Comparison of ENCODE assay signal across 16 cellular contexts in genomic region chr7:149197675-149198074, GRCh38. TPM values are rescaled to one million over a fixed set of nuclear protein-coding genes. Genes with fewer than 3 reads are reported as not detected.
DNase-seq lines count a peak whose midpoint lies in the region; ATAC-seq and TF ChIP-seq lines count a peak whose summit lies in the region.
"Had no signal": no experiment of that assay in that cellular context is flagged by ENCODE, and none has a peak within 500 bp of the region (broad histone marks: within the 10 kb centered on the region; RNA-seq: fewer than 3 reads in every experiment).

No MANE protein-coding gene starts in this region.

- TF ChIP-seq CTCF in endothelial cell (IDR thresholded peaks at IDR 0.05; ENCODE audit: unreplicated experiment) = no peak
- TF ChIP-seq CTCF in smooth muscle cell (IDR thresholded peaks at IDR 0.05; ENCODE audit: borderline replicate concordance, insufficient read depth, poor library complexity, severe bottlenecking) = no peak

- no peaks in the 10 kb centered on the region for H3F3A ChIP-seq in smooth muscle cell (ENCODE audit: low read depth)

- H3K9ac ChIP-seq in smooth muscle cell (ENCODE audit: low read depth) = no peak overlapping the region

- no peak for DNase-seq in activated CD4-positive, alpha-beta T cell treated with anti-CD3 and anti-CD28 coated beads, Interleukin-2, amount 10 ng/mL, durations not matched to agents 7 days and 5 days
- no peak for DNase-seq in activated CD4-positive, alpha-beta T cell treated with anti-CD3 and anti-CD28 coated beads for 4 hours
- DNase-seq in T-helper 17 cell (no peak), endothelial cell (ENCODE audit: low spot score) (no peak), smooth muscle cell (lab: John Stamatoyannopoulos, UW; ENCODE audit: unreplicated experiment) (no peak), NCI-H1048 (lab: John Stamatoyannopoulos, UW) (no peak)
- DNase-seq in activated naive CD4-positive, alpha-beta T cell treated with anti-CD3 and anti-CD28 coated beads, Interleukin-2, amount 10 ng/mL, durations not matched to agents 7 days and 5 days = no peak
- DNase-seq: activated CD4-positive, alpha-beta T cell treated with anti-CD3 and anti-CD28 coated beads, Interleukin-2, amount 50 U/mL, for 4 hours; adrenal gland; colonic mucosa; KG1; NCI-H1694; NCI-H524 treated with DMSO at 0.1 percent for 48 hours had no signal

- H3K27me3 ChIP-seq in smooth muscle cell (ENCODE audit: low read depth) = no peaks in the 10 kb centered on the region
- H3K27me3 ChIP-seq: adrenal gland, colonic mucosa had no signal

- no peak overlapping the region for H3K27ac ChIP-seq in smooth muscle cell (ENCODE audit: low read depth)
- H3K27ac ChIP-seq: adrenal gland, colonic mucosa had no signal

- no peaks in the 10 kb centered on the region for H3K9me3 Mint-ChIP-seq in activated CD4-positive, alpha-beta T cell treated with anti-CD3 and anti-CD28 coated beads, Interleukin-2, amount 10 ng/mL, durations not matched to agents 7 days and 5 days
- H3K9me3 Mint-ChIP-seq in endothelial cell (ENCODE audit: unreplicated experiment) = no peaks in the 10 kb centered on the region
- no peaks in the 10 kb centered on the region for H3K9me3 Mint-ChIP-seq in activated naive CD4-positive, alpha-beta T cell treated with anti-CD3 and anti-CD28 coated beads, Interleukin-2, amount 10 ng/mL, durations not matched to agents 7 days and 5 days

- no peak overlapping the region for H3K4me3 ChIP-seq in smooth muscle cell

- peaks cover 34% of the 10 kb centered on the region for H3K36me3 Mint-ChIP-seq in activated CD4-positive, alpha-beta T cell treated with anti-CD3 and anti-CD28 coated beads, Interleukin-2, amount 10 ng/mL, durations not matched to agents 7 days and 5 days (ENCODE audit: low read depth)
- H3K36me3 Mint-ChIP-seq in T-helper 17 cell (ENCODE audit: low read depth) (peaks cover 17% of the 10 kb centered on the region), endothelial cell (ENCODE audit: low read depth, unreplicated experiment) (peaks cover 44% of the 10 kb centered on the region)
- peaks cover 38% of the 10 kb centered on the region for H3K36me3 Mint-ChIP-seq in activated naive CD4-positive, alpha-beta T cell treated with anti-CD3 and anti-CD28 coated beads, Interleukin-2, amount 10 ng/mL, durations not matched to agents 7 days and 5 days

- no peak for ATAC-seq in T-helper 17 cell
- ATAC-seq in GM21360 (IDR thresholded peaks at IDR 0.05; ENCODE audit: unreplicated experiment) = no peak
- ATAC-seq: HCT116, sciatic nerve had no signal

- WGBS in smooth muscle cell (ENCODE audit: low lambda C conversion rate) = 71% methylated on average over 4 of the region's 4 CpGs

- H3K4me1 Mint-ChIP-seq in activated CD4-positive, alpha-beta T cell treated with anti-CD3 and anti-CD28 coated beads, Interleukin-2, amount 10 ng/mL, durations not matched to agents 7 days and 5 days = peaks cover 51% of the 10 kb centered on the region
- peaks cover 24% of the 10 kb centered on the region for H3K4me1 Mint-ChIP-seq in T-helper 17 cell
- H3K4me1 Mint-ChIP-seq in endothelial cell (ENCODE audit: unreplicated experiment) = peaks cover 35% of the 10 kb centered on the region
- peaks cover 44% of the 10 kb centered on the region for H3K4me1 Mint-ChIP-seq in activated naive CD4-positive, alpha-beta T cell treated with anti-CD3 and anti-CD28 coated beads, Interleukin-2, amount 10 ng/mL, durations not matched to agents 7 days and 5 days

- H3K9me3 ChIP-seq in T-helper 17 cell (ENCODE audit: control insufficient read depth, low read length, poor library complexity, severe bottlenecking) = no peaks in the 10 kb centered on the region
- H3K9me3 ChIP-seq in smooth muscle cell (replicated peaks; ENCODE audit: low read depth) = no peaks in the 10 kb centered on the region
- H3K9me3 ChIP-seq: adrenal gland, colonic mucosa had no signal

- CTCF ChIA-PET in activated CD4-positive, alpha-beta T cell treated with anti-CD3 and anti-CD28 coated beads, Interleukin-2, amount 10 ng/mL, durations not matched to agents 7 days and 5 days (lab: Charles Lee) = interaction anchor here (0.7 to 3.4 kb wide), 2 partner anchors 50 to 113 kb away, joined by 3 to 21 read pairs; partner anchors contain the start of gene ZNF398
- CTCF ChIA-PET in activated naive CD4-positive, alpha-beta T cell treated with anti-CD3 and anti-CD28 coated beads, Interleukin-2, amount 10 ng/mL, durations not matched to agents 7 days and 5 days (lab: Charles Lee) = no interaction called here

- peak overlapping the region; percentile 54 for H3K27ac Mint-ChIP-seq in activated CD4-positive, alpha-beta T cell treated with anti-CD3 and anti-CD28 coated beads, Interleukin-2, amount 10 ng/mL, durations not matched to agents 7 days and 5 days
- peak overlapping the region; percentile 86 for H3K27ac Mint-ChIP-seq in T-helper 17 cell
- no peak overlapping the region for H3K27ac Mint-ChIP-seq in endothelial cell (ENCODE audit: unreplicated experiment)
- no peak overlapping the region for H3K27ac Mint-ChIP-seq in activated naive CD4-positive, alpha-beta T cell treated with anti-CD3 and anti-CD28 coated beads, Interleukin-2, amount 10 ng/mL, durations not matched to agents 7 days and 5 days

- H3K4me2 ChIP-seq in smooth muscle cell = peak overlapping the region; percentile 99

- no peak overlapping the region for H2AFZ ChIP-seq in smooth muscle cell (ENCODE audit: low read depth)

- peak overlapping the region; percentile 93 for H3K4me3 Mint-ChIP-seq in activated CD4-positive, alpha-beta T cell treated with anti-CD3 and anti-CD28 coated beads, Interleukin-2, amount 10 ng/mL, durations not matched to agents 7 days and 5 days
- H3K4me3 Mint-ChIP-seq in T-helper 17 cell (peak overlapping the region; percentile 88), endothelial cell (ENCODE audit: unreplicated experiment) (peak overlapping the region; percentile 77)
- H3K4me3 Mint-ChIP-seq in activated naive CD4-positive, alpha-beta T cell treated with anti-CD3 and anti-CD28 coated beads, Interleukin-2, amount 10 ng/mL, durations not matched to agents 7 days and 5 days = no peak overlapping the region

- peaks cover 8% of the 10 kb centered on the region for H3K36me3 ChIP-seq in smooth muscle cell (ENCODE audit: low read depth)

- H3K79me2 ChIP-seq in smooth muscle cell (ENCODE audit: low read depth) = peaks cover 31% of the 10 kb centered on the region

- POLR2A ChIA-PET in activated CD4-positive, alpha-beta T cell treated with anti-CD3 and anti-CD28 coated beads, Interleukin-2, amount 10 ng/mL, durations not matched to agents 7 days and 5 days (lab: Charles Lee) = no interaction called here

- H4K20me1 ChIP-seq in smooth muscle cell (ENCODE audit: low read depth) = peaks cover 19% of the 10 kb centered on the region

- H3K27me3 Mint-ChIP-seq in activated CD4-positive, alpha-beta T cell treated with anti-CD3 and anti-CD28 coated beads, Interleukin-2, amount 10 ng/mL, durations not matched to agents 7 days and 5 days = peaks cover under 1% of the 10 kb centered on the region
- no peaks in the 10 kb centered on the region for H3K27me3 Mint-ChIP-seq in T-helper 17 cell
- peaks cover 9% of the 10 kb centered on the region for H3K27me3 Mint-ChIP-seq in endothelial cell (ENCODE audit: unreplicated experiment)
- H3K27me3 Mint-ChIP-seq in activated naive CD4-positive, alpha-beta T cell treated with anti-CD3 and anti-CD28 coated beads, Interleukin-2, amount 10 ng/mL, durations not matched to agents 7 days and 5 days = no peaks in the 10 kb centered on the region

- peaks cover 9% of the 10 kb centered on the region for H3K4me1 ChIP-seq in smooth muscle cell (ENCODE audit: low read depth)

RNA-seq across cellular contexts. Expression of gene ZNF282, which starts 2.3 kb away (rescaled TPM):
- 10 to 100 TPM; 28.2 to 29.4 TPM for total RNA-seq in activated CD4-positive, alpha-beta T cell treated with anti-CD3 and anti-CD28 coated beads, Interleukin-2, amount 10 ng/mL, durations not matched to agents 7 days and 5 days
- total RNA-seq in T-helper 17 cell (10 to 100 TPM; 14.6 to 24.4 TPM), endothelial cell (ENCODE audit: unreplicated experiment) (40.0 TPM), smooth muscle cell (8.9 and 11.0 TPM in 2 replicates)
- 5.0 and 7.0 TPM in 2 replicates for polyA plus RNA-seq in smooth muscle cell

RNA-seq across cellular contexts. Expression of gene ZNF212, which starts 41.8 kb away (rescaled TPM):
- total RNA-seq in activated CD4-positive, alpha-beta T cell treated with anti-CD3 and anti-CD28 coated beads, Interleukin-2, amount 10 ng/mL, durations not matched to agents 7 days and 5 days = 10 to 100 TPM; 11.1 to 15.9 TPM
- total RNA-seq in T-helper 17 cell (10 to 100 TPM; 12.1 to 15.3 TPM), endothelial cell (ENCODE audit: unreplicated experiment) (12.8 TPM), smooth muscle cell (3.8 and 7.7 TPM in 2 replicates)
- 4.6 and 11.8 TPM in 2 replicates for polyA plus RNA-seq in smooth muscle cell

RNA-seq across cellular contexts. Expression of gene ZNF398, which starts 50.4 kb away (rescaled TPM):
- total RNA-seq in activated CD4-positive, alpha-beta T cell treated with anti-CD3 and anti-CD28 coated beads, Interleukin-2, amount 10 ng/mL, durations not matched to agents 7 days and 5 days = 10 to 100 TPM; 15.3 to 17.1 TPM
- total RNA-seq in T-helper 17 cell (10 to 100 TPM; 17.2 to 19.7 TPM), endothelial cell (ENCODE audit: unreplicated experiment) (14.9 TPM), smooth muscle cell (12.4 and 15.1 TPM in 2 replicates)
- polyA plus RNA-seq in smooth muscle cell = 8.8 and 9.0 TPM in 2 replicates

Comparison
In these comparisons a context has a peak if more than half of its experiments do, and no peak if none do; other contexts are left out.
1. H3K27ac Mint-ChIP-seq: peak in activated CD4-positive, alpha-beta T cell treated with anti-CD3 and anti-CD28 coated beads, Interleukin-2, amount 10 ng/mL, durations not matched to agents 7 days and 5 days (single experiment) and T-helper 17 cell (single experiment); none in endothelial cell (single experiment) and activated naive CD4-positive, alpha-beta T cell treated with anti-CD3 and anti-CD28 coated beads, Interleukin-2, amount 10 ng/mL, durations not matched to agents 7 days and 5 days (single experiment).